In the genomic region with DNA sequence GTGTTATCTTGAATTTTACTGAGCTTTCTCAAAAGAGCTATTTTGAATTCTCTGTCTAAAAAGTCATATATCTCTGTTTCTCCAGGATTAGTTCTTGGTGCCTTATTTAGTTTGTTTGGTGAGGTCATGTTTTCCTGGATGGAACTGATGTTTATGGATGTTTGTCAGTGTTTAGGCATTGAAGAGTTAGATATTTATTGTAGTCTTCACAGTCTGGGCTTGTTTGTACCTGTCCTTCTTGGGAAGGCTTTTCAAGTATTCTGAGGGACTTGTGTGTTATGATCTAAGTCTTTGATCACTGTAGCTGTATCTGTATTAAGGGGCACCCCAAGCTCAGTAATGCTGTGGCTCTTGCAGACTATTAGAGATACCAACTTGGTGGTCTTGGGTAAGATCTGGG, we compare ENCODE assay signal across 22 cellular contexts.
"Had no signal": no experiment of that assay in that cellular context is flagged by ENCODE, and none has a peak within 500 bp of the region (broad histone marks: within the 10 kb centered on the region; RNA-seq: fewer than 3 reads in every experiment).

No MANE protein-coding gene starts in this region.

- H3K9me3 Mint-ChIP-seq: naive thymus-derived CD4-positive, alpha-beta T cell; stimulated activated memory B cell treated with anti-CD40 and anti-IgM and Interleukin-4, amounts not matched to agents 10 μg/mL and 1 μg/mL and 100 μg/mL, for 72 hours; stimulated activated naive CD8-positive, alpha-beta T cell treated with anti-CD3 and anti-CD28 coated beads, Interleukin-15, Interleukin-2, amounts not matched to agents 100 ng/mL and 50 ng/mL, for 24 hours had no signal

- DNase-seq: effector memory CD4-positive, alpha-beta T cell; erythroblast; foreskin melanocyte; heart left ventricle; hippocampal formation; kidney glomerular epithelial cell; naive thymus-derived CD4-positive, alpha-beta T cell; nephron progenitor cell; psoas muscle; retina; spleen; stimulated activated CD4-positive, alpha-beta T cell treated with anti-CD3 and anti-CD28 coated beads, Interleukin-15, amount 100 ng/mL, for 24 hours; stimulated activated CD4-positive, alpha-beta T cell treated with anti-CD3 and anti-CD28 coated beads, Interleukin-1b, Interleukin-23, amount 100 ng/mL, for 48 hours; stimulated activated CD4-positive, alpha-beta T cell treated with anti-CD3 and anti-CD28 coated beads, Interleukin-4, amount 100 ng/mL, for 24 hours; tibial artery; upper lobe of left lung; uterus had no signal

- H3K4me1 Mint-ChIP-seq: nephron progenitor cell had no signal

- H3K27me3 Mint-ChIP-seq: stimulated activated memory B cell treated with anti-CD40 and anti-IgM and Interleukin-4, amounts not matched to agents 10 μg/mL and 1 μg/mL and 100 μg/mL, for 72 hours; stimulated activated naive CD8-positive, alpha-beta T cell treated with anti-CD3 and anti-CD28 coated beads, Interleukin-15, Interleukin-2, amounts not matched to agents 100 ng/mL and 50 ng/mL, for 24 hours had no signal

- FAIRE-seq: endometrium had no signal

- H3K27me3 ChIP-seq: heart left ventricle, spleen, tibial artery, upper lobe of left lung, uterus had no signal

- H3K27ac ChIP-seq: heart left ventricle, parathyroid adenoma, psoas muscle, spleen, tibial artery, upper lobe of left lung, uterus had no signal

- H3K27ac Mint-ChIP-seq: nephron progenitor cell; stimulated activated naive CD8-positive, alpha-beta T cell treated with anti-CD3 and anti-CD28 coated beads, Interleukin-15, Interleukin-2, amounts not matched to agents 100 ng/mL and 50 ng/mL, for 24 hours had no signal

- H3K36me3 ChIP-seq: upper lobe of left lung, uterus had no signal

- H3K36me3 Mint-ChIP-seq: naive thymus-derived CD4-positive, alpha-beta T cell had no signal

- H3K4me1 ChIP-seq: heart left ventricle, parathyroid adenoma, tibial artery, upper lobe of left lung, uterus had no signal

- H3K4me3 ChIP-seq: heart left ventricle, psoas muscle, spleen, tibial artery, upper lobe of left lung, uterus had no signal

- ATAC-seq: naive thymus-derived CD4-positive, alpha-beta T cell; psoas muscle; sciatic nerve; stimulated activated memory B cell treated with anti-CD40 and anti-IgM and Interleukin-4, amounts not matched to agents 10 μg/mL and 1 μg/mL and 100 μg/mL, for 72 hours had no signal

- H3K4me3 Mint-ChIP-seq: naive thymus-derived CD4-positive, alpha-beta T cell; nephron progenitor cell; stimulated activated memory B cell treated with anti-CD40 and anti-IgM and Interleukin-4, amounts not matched to agents 10 μg/mL and 1 μg/mL and 100 μg/mL, for 72 hours; stimulated activated naive CD8-positive, alpha-beta T cell treated with anti-CD3 and anti-CD28 coated beads, Interleukin-15, Interleukin-2, amounts not matched to agents 100 ng/mL and 50 ng/mL, for 24 hours had no signal

- H3K9me3 ChIP-seq: heart left ventricle, psoas muscle, spleen, tibial artery, upper lobe of left lung, uterus had no signal
